19 cellular contexts compared by ENCODE assay signal in the genomic region with DNA sequence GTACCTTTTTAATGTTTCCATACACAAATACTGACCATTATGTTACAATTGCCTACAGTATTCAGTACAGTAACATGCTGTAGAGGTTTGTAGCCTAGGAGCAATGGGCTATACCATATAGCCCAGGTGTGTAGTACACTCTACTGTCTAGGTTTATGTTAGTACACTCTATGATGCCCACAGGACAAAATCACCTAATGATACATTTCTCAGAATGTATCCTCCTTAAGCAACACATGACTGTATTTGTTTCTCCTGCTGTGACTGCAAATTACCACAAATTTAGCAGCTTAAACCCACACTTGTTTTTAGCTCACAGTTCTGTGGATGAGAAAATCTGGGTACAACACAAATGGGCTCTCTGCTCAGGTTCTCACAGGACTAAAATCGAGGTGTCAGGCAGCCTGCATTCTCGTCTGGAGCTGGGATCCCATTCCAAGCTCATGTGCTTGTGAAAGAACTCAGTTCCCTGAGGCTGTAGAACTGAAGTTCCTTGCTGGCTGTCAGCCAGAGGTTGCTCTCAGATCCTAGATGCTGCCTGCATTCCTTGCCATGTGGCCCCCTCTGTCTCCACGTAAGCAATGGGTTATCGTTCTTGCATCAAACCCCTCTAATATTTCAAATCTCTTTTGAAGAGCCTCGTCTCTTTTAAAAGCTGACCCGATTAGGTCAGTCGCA. TPM values are rescaled to one million over a fixed set of nuclear protein-coding genes. Genes with fewer than 3 reads are reported as not detected.
DNase-seq lines count a peak whose midpoint lies in the region; ATAC-seq, FAIRE-seq and TF ChIP-seq lines count a peak whose summit lies in the region.
"Had no signal": no experiment of that assay in that cellular context is flagged by ENCODE, and none has a peak within 500 bp of the region (broad histone marks: within the 10 kb centered on the region; RNA-seq: fewer than 3 reads in every experiment).

No MANE protein-coding gene starts in this region.

- H3K4me2 ChIP-seq in H1 (ENCODE audit: insufficient read depth in 1 of 2, low read depth in 2 of 2, low read length in 2 of 2) = no peak overlapping the region
- no peak overlapping the region for H3K4me2 ChIP-seq in trophoblast cell (ENCODE audit: low read length)

- WGBS in H1 (ENCODE audit: extremely low coverage in 1 of 2, insufficient coverage in 1 of 2, insufficient read length in 1 of 2, insufficient replicate concordance in 2 of 2, low coverage in 1 of 2, low lambda C conversion rate in 2 of 2, missing lambda C conversion rate in 1 of 2), 2 experiments = 96% methylated on average over 7 of the region's 7 CpGs; no CpG with 5 or more reads in 1 of the 2 experiments
- WGBS in trophoblast cell (ENCODE audit: extremely low coverage, insufficient coverage, insufficient read length) = no CpG with 5 or more reads among the region's 7 CpGs

- H3K18ac ChIP-seq in H1 (ENCODE audit: extremely low read depth, low read length) = no peak overlapping the region
- H3K18ac ChIP-seq in trophoblast cell (ENCODE audit: low read length) = no peak overlapping the region

- no peak overlapping the region for H3K4me3 ChIP-seq in H1 (ENCODE audit: extremely low read depth in 1 of 4, insufficient read depth in 2 of 4, low read depth in 3 of 4, low read length in 4 of 4)
- H3K4me3 ChIP-seq in trophoblast cell (ENCODE audit: low read depth, low read length) = no peak overlapping the region
- H3K4me3 ChIP-seq: MG63, SJSA1 had no signal

- H3K14ac ChIP-seq in H1 (ENCODE audit: insufficient read length) (no peak overlapping the region), trophoblast cell (ENCODE audit: low read length) (peak overlapping the region; percentile 31)

- DNase-seq in EL (peak; percentile 27), M059J (ENCODE audit: low read depth) (peak; percentile 35), H1 (ENCODE audit: low read depth in 1 of 2, low spot score in 2 of 2) (no peak), trophoblast cell (peak; percentile 69 to 84), NCI-H1930 (lab: John Stamatoyannopoulos, UW) (no peak), mesenteric fat pad (ENCODE audit: low spot score) (no peak)
- DNase-seq: GF-D8, H7, IMR-90, MG63, NCI-H1048, NCI-H1436, NCI-H2029, NCI-H2171 treated with DMSO at 0.1 percent for 48 hours, NCI-H446 treated with DMSO at 0.1 percent for 48 hours had no signal

- TF ChIP-seq CTCF in H1 (IDR thresholded peaks at IDR 0.05; ENCODE audit: control extremely low read depth in 1 of 3, insufficient read depth in 1 of 3, low read depth in 1 of 3, low read length in 3 of 3) = no peak

- no peak overlapping the region for H4K5ac ChIP-seq in H1 (ENCODE audit: insufficient read length, low read depth, low read length)

- H3K27ac ChIP-seq in H1 (ENCODE audit: low read depth, low read length) = no peak overlapping the region
- peak overlapping the region; percentile 74 for H3K27ac ChIP-seq in trophoblast cell (ENCODE audit: low read depth, low read length)
- H3K27ac ChIP-seq: SJSA1 had no signal

- H4K12ac ChIP-seq in trophoblast cell (ENCODE audit: low read depth, low read length) = no peak overlapping the region

- H3K79me2 ChIP-seq in H1 (ENCODE audit: control insufficient read depth in 1 of 2, insufficient read depth in 2 of 2, low read length in 2 of 2) (no peaks in the 10 kb centered on the region), trophoblast cell (ENCODE audit: control insufficient read depth, insufficient read depth, low read length, poor library complexity) (no peaks in the 10 kb centered on the region)

- no peaks in the 10 kb centered on the region for H4K20me1 ChIP-seq in H1 (replicated peaks in 1 of 2; ENCODE audit: control insufficient read depth in 1 of 2, insufficient read depth in 2 of 2, low read length in 2 of 2)

- CTCF ChIA-PET in H1 (lab: Charles Lee; ENCODE audit: partially characterized antibody) = interaction anchor here (0.7 to 1.5 kb wide), 2 partner anchors 17 to 157 kb away, joined by 3 to 4 read pairs; no protein-coding TSS in a partner anchor

- H3K4ac ChIP-seq in H1 (replicated peaks; ENCODE audit: insufficient read length, low read depth, low read length) (no peak overlapping the region), trophoblast cell (ENCODE audit: low read depth, low read length) (peak overlapping the region; percentile 50)

- H3K79me1 ChIP-seq in H1 (ENCODE audit: low read depth, low read length) (no peaks in the 10 kb centered on the region), trophoblast cell (ENCODE audit: low read length) (peaks cover 15% of the 10 kb centered on the region)

- H4K8ac ChIP-seq in H1 (ENCODE audit: extremely low read depth, insufficient read depth, low read length) (no peak overlapping the region), trophoblast cell (ENCODE audit: low read depth, low read length) (peak overlapping the region; percentile 62)

- H2BK120ac ChIP-seq in H1 (replicated peaks; ENCODE audit: low read depth, low read length) (no peak overlapping the region), trophoblast cell (ENCODE audit: insufficient read depth, low read length, poor library complexity) (peak overlapping the region; percentile 10)

- TF ChIP-seq EP300 in H1 (IDR thresholded peaks at IDR 0.05; ENCODE audit: borderline replicate concordance in 1 of 2, low read depth in 2 of 2, low read length in 2 of 2) = no peak

- no peaks in the 10 kb centered on the region for H3K36me3 ChIP-seq in H1 (ENCODE audit: control insufficient read depth in 2 of 4, insufficient read depth in 4 of 4, low read length in 3 of 4)
- H3K36me3 ChIP-seq in trophoblast cell (ENCODE audit: control insufficient read depth in 1 of 2, insufficient read depth in 2 of 2, low read length in 2 of 2) = no peaks in the 10 kb centered on the region
- H3K36me3 ChIP-seq: MG63, SJSA1 had no signal

- H3K27me3 ChIP-seq in H1 (replicated peaks in 1 of 4; ENCODE audit: control insufficient read depth in 3 of 4, extremely low read depth in 1 of 4, insufficient read depth in 3 of 4, low read length in 3 of 4) (no peaks in the 10 kb centered on the region), trophoblast cell (ENCODE audit: insufficient read depth, low read length) (no peaks in the 10 kb centered on the region)
- H3K27me3 ChIP-seq: MG63, SJSA1 had no signal

- H3K4me1 ChIP-seq in H1 (replicated peaks in 1 of 4; ENCODE audit: control insufficient read depth in 3 of 4, insufficient read depth in 4 of 4, low read length in 3 of 4) (no peaks in the 10 kb centered on the region), trophoblast cell (ENCODE audit: control insufficient read depth in 1 of 2, insufficient read depth in 2 of 2, low read length in 2 of 2) (peaks cover 5 to 14% of the 10 kb centered on the region in 2 experiments)
- H3K4me1 ChIP-seq: SJSA1 had no signal

- POLR2A ChIA-PET in H1 (lab: Charles Lee; ENCODE audit: partially characterized antibody) = interaction anchor here (1.6 kb wide), 1 partner anchor 39 kb away, joined by 7 read pairs; the partner anchor contains the start of gene PIK3R1

- H2AK5ac ChIP-seq in H1 (ENCODE audit: low read depth, low read length) (no peak overlapping the region), trophoblast cell (ENCODE audit: low read length) (peak overlapping the region; percentile 42)

- H3K23ac ChIP-seq in H1 (ENCODE audit: insufficient read length) (no peak overlapping the region), trophoblast cell (ENCODE audit: low read length) (no peak overlapping the region)

- H2AFZ ChIP-seq in H1 (ENCODE audit: low read length) = no peak overlapping the region
- no peak overlapping the region for H2AFZ ChIP-seq in trophoblast cell (ENCODE audit: insufficient read depth, low read length, poor library complexity)

- H3K9me3 ChIP-seq in H1 (ENCODE audit: insufficient read depth in 2 of 2, low read depth in 1 of 2, low read length in 1 of 2) (no peaks in the 10 kb centered on the region), trophoblast cell (ENCODE audit: insufficient read depth, low read depth, low read length) (peaks cover 3% of the 10 kb centered on the region)
- H3K9me3 ChIP-seq: MG63, SJSA1 had no signal

- H2BK5ac ChIP-seq in H1 (ENCODE audit: low read depth, low read length) (no peak overlapping the region), trophoblast cell (ENCODE audit: low read depth, low read length, poor library complexity) (peak overlapping the region; percentile 68)

- H2BK12ac ChIP-seq in H1 (ENCODE audit: low read depth, low read length) = no peak overlapping the region
- peak overlapping the region; percentile 89 for H2BK12ac ChIP-seq in trophoblast cell (ENCODE audit: low read length)

- TF ChIP-seq RAD21 in H1 (IDR thresholded peaks at IDR 0.05 in 1 of 2, conservative IDR thresholded peaks at IDR 0.05 in 1 of 2; ENCODE audit: low read depth in 2 of 2, low read length in 2 of 2) = no peak

- no peak overlapping the region for H3K56ac ChIP-seq in H1 (replicated peaks; ENCODE audit: insufficient read length, low read depth, low read length)

- no peaks in the 10 kb centered on the region for H3K23me2 ChIP-seq in H1 (ENCODE audit: low read depth, low read length)

- no peak for FAIRE-seq in H1 (lab: Jason Lieb, UNC)
- FAIRE-seq: HTR-8/SVneo had no signal

- H2BK20ac ChIP-seq in H1 (ENCODE audit: low read length) = no peak overlapping the region

- H3K9ac ChIP-seq in H1 (replicated peaks in 1 of 4; ENCODE audit: extremely low read depth in 1 of 4, low read depth in 3 of 4, low read length in 3 of 4) = no peak overlapping the region
- H3K9ac ChIP-seq in trophoblast cell (ENCODE audit: low read length) = no peak overlapping the region

- no peak for ATAC-seq in GM18511 (IDR thresholded peaks at IDR 0.05; ENCODE audit: unreplicated experiment)
- ATAC-seq: Panc1 had no signal

- H4K91ac ChIP-seq in H1 (replicated peaks; ENCODE audit: insufficient read length, low read length) (no peak overlapping the region), trophoblast cell (ENCODE audit: low read depth, low read length) (peak overlapping the region; percentile 70)

- TF ChIP-seq POLR2A in H1 (IDR thresholded peaks at IDR 0.05; ENCODE audit: control extremely low read depth in 1 of 2, low read depth in 2 of 2, low read length in 2 of 2) = no peak

- H2BK15ac ChIP-seq in H1 (ENCODE audit: low read length) = peak overlapping the region; percentile 46

TF ChIP-seq in H1, 55 proteins besides CTCF, POLR2A, EP300 and RAD21 (continues in another document):
- no peak for TF ChIP-seq CBX5 (IDR thresholded peaks at IDR 0.05; ENCODE audit: low read depth, low read length)
- TF ChIP-seq RBBP5 (IDR thresholded peaks at IDR 0.05; ENCODE audit: borderline replicate concordance, low read depth, low read length) = no peak

RNA-seq across cellular contexts. Expression of gene PIK3R1, which starts 38.6 kb away (rescaled TPM):
- 23.2 and 32.7 TPM in 2 replicates for total RNA-seq in M059J (2014; rRNA removed; shearing (Covaris generic))
- total RNA-seq in H1 (2021; fragmentation: NEBNext Ultra II Directional; extraction: Animal tissue kit (Norgen Biotek cat#: 25700)) = 10.5 and 13.7 TPM in 2 replicates
- polyA plus RNA-seq in H1 (2011; rRNA removed) = 1.8 and 2.3 TPM in 2 replicates
- polyA plus RNA-seq in H1 (2011; cell fraction: cytosol; rRNA removed) = 2.6 TPM
- 4.1 TPM for polyA plus RNA-seq in H1 (2011; cell fraction: nucleus; rRNA removed)
- 4.4 to 6.4 TPM (median 5.7 TPM) in 4 replicates for polyA plus RNA-seq in H1 (2012, experiment 1 of 2)
- polyA plus RNA-seq in H1 (2012, experiment 2 of 2) = 1.2 TPM
- polyA plus RNA-seq in H1 (2013, experiment 1 of 2) = 6.9 TPM
- polyA plus RNA-seq in H1 (2013, experiment 2 of 2) = 7.3 TPM
- 13.0 and 13.9 TPM in 2 replicates for polyA minus RNA-seq in H1 (2011; rRNA and poly(A)+ RNA removed)
- 7.8 TPM for polyA minus RNA-seq in H1 (2011; cell fraction: cytosol; rRNA and poly(A)+ RNA removed)
- polyA minus RNA-seq in H1 (2011; cell fraction: nucleus; rRNA and poly(A)+ RNA removed) = 13.1 TPM
- 94.8 and 100 TPM in 2 replicates for polyA plus RNA-seq in trophoblast cell (2013)
- total RNA-seq in mesenteric fat pad = 174 TPM

Comparison
In these comparisons a context has a peak if more than half of its experiments do, and no peak if none do; other contexts are left out.
1. DNase-seq: peak in EL (single experiment), M059J (single experiment) and trophoblast cell (2 of 2); none in H1 (0 of 2), NCI-H1930 (0 of 2) and mesenteric fat pad (single experiment).